1 cellular context compared by ENCODE assay signal in genomic region chr11:88337342-88338222, GRCh38.
TF ChIP-seq lines count a peak whose summit lies in the region.

TSS of gene CTSC (minus strand) at chr11:88337736. CDS start at chr11:88337672, 64 bp downstream.

TF ChIP-seq in WTC11, 78 proteins besides CTCF, POLR2A, EP300 and RAD21 (continued from another document):
- TF ChIP-seq USF1 (CRISPR knock-in tag; IDR thresholded peaks at IDR 0.05) (peak; percentile 67), TP53 (CRISPR knock-in tag; IDR thresholded peaks at IDR 0.05) (no peak; the same call in 1 of the 2 replicates), ZNF317 (CRISPR knock-in tag; IDR thresholded peaks at IDR 0.05; ENCODE audit: borderline replicate concordance, low read depth) (no peak), FOXK1 (CRISPR knock-in tag; IDR thresholded peaks at IDR 0.05) (peak; percentile 77; the same call in 1 of the 2 replicates), ATF1 (CRISPR knock-in tag; IDR thresholded peaks at IDR 0.05) (no peak), SOX15 (CRISPR knock-in tag; IDR thresholded peaks at IDR 0.05) (no peak), ZNF425 (CRISPR knock-in tag; conservative IDR thresholded peaks at IDR 0.05) (no peak), ZNF263 (CRISPR knock-in tag; IDR thresholded peaks at IDR 0.05; ENCODE audit: low read depth) (no peak), GRHL2 (CRISPR knock-in tag; IDR thresholded peaks at IDR 0.05; ENCODE audit: insufficient replicate concordance, severe bottlenecking) (no peak), MLX (CRISPR knock-in tag; IDR thresholded peaks at IDR 0.05) (peak; percentile 91; the same call in 1 of the 2 replicates), HMGXB4 (CRISPR knock-in tag; IDR thresholded peaks at IDR 0.05) (peak; percentile 76; the same call in 1 of the 2 replicates), ZNF138 (CRISPR knock-in tag; conservative IDR thresholded peaks at IDR 0.05) (no peak), ZNF423 (CRISPR knock-in tag; IDR thresholded peaks at IDR 0.05) (peak; percentile 91), ZNF281 (CRISPR knock-in tag; IDR thresholded peaks at IDR 0.05) (peak; percentile 91), JAZF1 (CRISPR knock-in tag; IDR thresholded peaks at IDR 0.05) (no peak), ERG (CRISPR knock-in tag; IDR thresholded peaks at IDR 0.05) (no peak), ZBTB21 (CRISPR knock-in tag; IDR thresholded peaks at IDR 0.05; ENCODE audit: borderline replicate concordance) (no peak), PRRX2 (CRISPR knock-in tag; IDR thresholded peaks at IDR 0.05) (no peak), PREB (CRISPR knock-in tag; IDR thresholded peaks at IDR 0.05; ENCODE audit: borderline replicate concordance) (no peak), AR (CRISPR knock-in tag; IDR thresholded peaks at IDR 0.05) (no peak), NR1H2 (CRISPR knock-in tag; IDR thresholded peaks at IDR 0.05) (no peak), USF2 (CRISPR knock-in tag; IDR thresholded peaks at IDR 0.05) (0 out of 2 replicates have a peak, but pooled peaks have one; percentile 10), FOXP1 (CRISPR knock-in tag; IDR thresholded peaks at IDR 0.05; ENCODE audit: borderline replicate concordance) (peak; percentile 95), E2F5 (CRISPR knock-in tag; IDR thresholded peaks at IDR 0.05) (peak; percentile 45; the same call in 1 of the 2 replicates), GTF2I (CRISPR knock-in tag; conservative IDR thresholded peaks at IDR 0.05) (no peak), ZNF232 (CRISPR knock-in tag; IDR thresholded peaks at IDR 0.05) (peak; percentile 94), SMAD4 (CRISPR knock-in tag; IDR thresholded peaks at IDR 0.05) (no peak), ZNF416 (CRISPR knock-in tag; IDR thresholded peaks at IDR 0.05) (peak; percentile 77; the same call in 1 of the 2 replicates), TEAD4 (CRISPR knock-in tag; IDR thresholded peaks at IDR 0.05) (0 out of 2 replicates have a peak, but pooled peaks have one; percentile 51), ZNF121 (CRISPR knock-in tag; IDR thresholded peaks at IDR 0.05) (no peak), IRF2 (CRISPR knock-in tag; IDR thresholded peaks at IDR 0.05; ENCODE audit: borderline replicate concordance, low read depth) (no peak), E2F1 (CRISPR knock-in tag; IDR thresholded peaks at IDR 0.05) (peak; percentile 70; the same call in 1 of the 2 replicates)
